19 cellular contexts compared by ENCODE assay signal in the genomic region with DNA sequence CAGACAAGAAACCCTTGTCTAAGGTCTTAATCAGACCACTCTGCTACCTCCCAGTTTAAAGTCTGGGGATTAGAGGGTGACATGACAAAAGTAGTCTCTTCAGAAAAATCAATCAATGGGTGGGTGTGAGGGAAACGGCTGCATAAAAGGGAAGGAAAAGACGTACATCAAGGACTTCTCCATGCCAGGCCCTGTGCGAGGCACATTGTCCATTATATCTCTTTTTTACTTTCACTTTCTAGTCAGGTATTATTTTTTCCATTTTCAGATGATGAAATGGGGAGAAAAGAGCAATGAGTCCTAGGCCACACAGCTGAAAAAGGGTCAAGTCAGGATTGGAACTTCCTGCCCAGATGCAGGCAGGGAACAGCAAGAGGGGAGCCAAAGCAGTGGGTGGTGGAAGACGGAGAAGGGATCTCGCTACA. TPM values are rescaled to one million over a fixed set of nuclear protein-coding genes. Genes with fewer than 3 reads are reported as not detected.
A peak's percentile ranks its signal among the peaks of the same experiment; 100 is the strongest.
DNase-seq lines count a peak whose midpoint lies in the region; ATAC-seq and TF ChIP-seq lines count a peak whose summit lies in the region.
"Had no signal": no experiment of that assay in that cellular context is flagged by ENCODE, and none has a peak within 500 bp of the region (broad histone marks: within the 10 kb centered on the region; RNA-seq: fewer than 3 reads in every experiment).

No MANE protein-coding gene starts in this region.

- no peaks in the 10 kb centered on the region for H3F3A ChIP-seq in smooth muscle cell (ENCODE audit: low read depth)

- peaks cover 17% of the 10 kb centered on the region for H3K4me1 Mint-ChIP-seq in activated naive CD8-positive, alpha-beta T cell (ENCODE audit: low read depth)

- H3K27ac ChIP-seq in DND-41 (ENCODE audit: low read length) (no peak overlapping the region; the same call in 1 of the 2 replicates), mesenchymal stem cell (ENCODE audit: low read length, poor library complexity, severe bottlenecking) (no peak overlapping the region), smooth muscle cell (ENCODE audit: low read depth) (no peak overlapping the region)
- H3K27ac ChIP-seq: epithelial cell of prostate, left lung, RWPE1, thoracic aorta, VCaP had no signal

- H3K4me1 ChIP-seq in DND-41 (ENCODE audit: insufficient read depth, low read length) (peaks cover 26% of the 10 kb centered on the region), mesenchymal stem cell (ENCODE audit: control insufficient read depth, insufficient read depth, low read depth, low read length) (peaks cover 2% of the 10 kb centered on the region), smooth muscle cell (ENCODE audit: low read depth) (no peaks in the 10 kb centered on the region)

- H4K20me1 ChIP-seq in DND-41 (ENCODE audit: insufficient read depth, low read length), result no peaks in the 10 kb centered on the region
- no peaks in the 10 kb centered on the region for H4K20me1 ChIP-seq in smooth muscle cell (ENCODE audit: low read depth)

- H3K79me2 ChIP-seq in DND-41 (ENCODE audit: insufficient read depth, low read length) (no peaks in the 10 kb centered on the region), smooth muscle cell (ENCODE audit: low read depth) (no peaks in the 10 kb centered on the region)

- H2BK12ac ChIP-seq in mesenchymal stem cell (ENCODE audit: low read length in 2 of 2), result no peak overlapping the region

- H4K91ac ChIP-seq in mesenchymal stem cell (ENCODE audit: low read length), result peak overlapping the region; percentile 73

- WGBS in mesenchymal stem cell, result 92% methylated on average over 3 of the region's 5 CpGs
- WGBS in smooth muscle cell (ENCODE audit: low lambda C conversion rate), result 89% methylated on average over 5 of the region's 5 CpGs

- no peak overlapping the region for H4K8ac ChIP-seq in mesenchymal stem cell (ENCODE audit: low read length)

- H3K9ac ChIP-seq in DND-41 (ENCODE audit: low read depth, low read length), result no peak overlapping the region
- peak overlapping the region; percentile 16 for H3K9ac ChIP-seq in mesenchymal stem cell (ENCODE audit: low read length)
- H3K9ac ChIP-seq in smooth muscle cell (ENCODE audit: low read depth), result no peak overlapping the region

- H3K18ac ChIP-seq in mesenchymal stem cell (ENCODE audit: low read depth in 1 of 2, low read length in 2 of 2), result no peak overlapping the region

- peak overlapping the region; percentile 29 for H3K27ac Mint-ChIP-seq in activated naive CD8-positive, alpha-beta T cell
- H3K27ac Mint-ChIP-seq: activated T-cell treated with anti-CD3 and anti-CD28 coated beads, Interleukin-2, amount 50 U/mL, for 24 hours had no signal

- peak overlapping the region; percentile 25; the same call in 1 of the 2 replicates for H2AFZ ChIP-seq in DND-41 (ENCODE audit: low read depth, low read length)
- H2AFZ ChIP-seq in mesenchymal stem cell (ENCODE audit: low read depth, low read length), result no peak overlapping the region
- no peak overlapping the region for H2AFZ ChIP-seq in smooth muscle cell (ENCODE audit: low read depth)

- no peak overlapping the region for H3K4ac ChIP-seq in mesenchymal stem cell (ENCODE audit: low read depth in 1 of 2, low read length in 2 of 2)

- no peaks in the 10 kb centered on the region for H3K27me3 Mint-ChIP-seq in activated naive CD8-positive, alpha-beta T cell
- H3K27me3 Mint-ChIP-seq: activated T-cell treated with anti-CD3 and anti-CD28 coated beads, Interleukin-2, amount 50 U/mL, for 24 hours had no signal

- no peaks in the 10 kb centered on the region for H3K36me3 Mint-ChIP-seq in activated naive CD8-positive, alpha-beta T cell
- H3K36me3 Mint-ChIP-seq: brain had no signal

- DNase-seq in DND-41, result no peak
- DNase-seq in NOMO-1 (lab: John Stamatoyannopoulos, UW; ENCODE audit: unreplicated experiment in 2 of 2), result peak; percentile 52
- no peak for DNase-seq in mesenchymal stem cell
- no peak for DNase-seq in smooth muscle cell (lab: John Stamatoyannopoulos, UW; ENCODE audit: unreplicated experiment)
- DNase-seq in globus pallidus (ENCODE audit: low spot score), result no peak
- no peak for DNase-seq in stimulated activated naive CD4-positive, alpha-beta T cell treated with Interleukin-2 at 50 U/mL for 16 hours (lab: John Stamatoyannopoulos, UW)
- DNase-seq: activated T-cell treated with anti-CD3 and anti-CD28 coated beads, Interleukin-2, amount 50 U/mL, for 24 hours; hippocampal formation; left lung; NCI-H1092 treated with DMSO at 0.1 percent for 48 hours; NCI-H446 had no signal

- no peak overlapping the region for H2BK5ac ChIP-seq in mesenchymal stem cell (ENCODE audit: low read depth, low read length, poor library complexity, severe bottlenecking)

- H3K36me3 ChIP-seq in DND-41 (ENCODE audit: insufficient read depth, low read length) (no peaks in the 10 kb centered on the region), mesenchymal stem cell (ENCODE audit: control insufficient read depth in 1 of 2, insufficient read depth in 2 of 2, low read depth in 1 of 2, low read length in 2 of 2) (no peaks in the 10 kb centered on the region), smooth muscle cell (ENCODE audit: low read depth) (no peaks in the 10 kb centered on the region)
- H3K36me3 ChIP-seq: left lung, thoracic aorta had no signal

- H3K9me3 ChIP-seq in DND-41 (ENCODE audit: insufficient read depth, low read length, severe bottlenecking) (no peaks in the 10 kb centered on the region), mesenchymal stem cell (ENCODE audit: control insufficient read depth, low read length) (no peaks in the 10 kb centered on the region), smooth muscle cell (replicated peaks; ENCODE audit: low read depth) (no peaks in the 10 kb centered on the region)
- H3K9me3 ChIP-seq: left lung, thoracic aorta had no signal

- no peak overlapping the region for H2BK15ac ChIP-seq in mesenchymal stem cell (ENCODE audit: low read depth, poor library complexity, severe bottlenecking)

- H3K4me2 ChIP-seq in DND-41 (ENCODE audit: insufficient read depth, low read length) (no peak overlapping the region), mesenchymal stem cell (ENCODE audit: low read length, poor library complexity, severe bottlenecking) (no peak overlapping the region), smooth muscle cell (no peak overlapping the region)

- H3K14ac ChIP-seq in mesenchymal stem cell (ENCODE audit: low read length in 2 of 2), result no peak overlapping the region

- no peak for ATAC-seq in DND-41 (ENCODE audit: insufficient read depth, low read depth)
- no peak for ATAC-seq in GM18868 (IDR thresholded peaks at IDR 0.05; ENCODE audit: unreplicated experiment)
- ATAC-seq: left lung had no signal

- H3K4me3 ChIP-seq in DND-41 (ENCODE audit: low read depth in 1 of 2, low read length in 2 of 2) (no peak overlapping the region), mesenchymal stem cell (ENCODE audit: insufficient read depth in 1 of 2, low read depth in 1 of 2, low read length in 2 of 2) (no peak overlapping the region), smooth muscle cell (no peak overlapping the region)
- H3K4me3 ChIP-seq: left lung, thoracic aorta had no signal

- TF ChIP-seq CTCF in DND-41 (IDR thresholded peaks at IDR 0.05; ENCODE audit: borderline replicate concordance, extremely low read depth, low read length, poor library complexity, severe bottlenecking) (no peak), smooth muscle cell (IDR thresholded peaks at IDR 0.05; ENCODE audit: borderline replicate concordance, insufficient read depth, poor library complexity, severe bottlenecking) (no peak)

- H3K23ac ChIP-seq in mesenchymal stem cell (ENCODE audit: low read length in 2 of 2), result no peak overlapping the region

- H3K79me1 ChIP-seq in mesenchymal stem cell (replicated peaks; ENCODE audit: low read length, poor library complexity, severe bottlenecking), result no peaks in the 10 kb centered on the region

- no peaks in the 10 kb centered on the region for H3K27me3 ChIP-seq in DND-41 (ENCODE audit: insufficient read depth, low read length, poor library complexity)
- peaks cover 0 to 10% of the 10 kb centered on the region in 2 experiments for H3K27me3 ChIP-seq in mesenchymal stem cell (ENCODE audit: control insufficient read depth in 1 of 2, insufficient read depth in 1 of 2, low read length in 2 of 2)
- H3K27me3 ChIP-seq in smooth muscle cell (ENCODE audit: low read depth), result no peaks in the 10 kb centered on the region
- H3K27me3 ChIP-seq: left lung had no signal

- no peak overlapping the region for H2BK120ac ChIP-seq in mesenchymal stem cell (ENCODE audit: low read depth, low read length)

- no peaks in the 10 kb centered on the region for H3K9me3 Mint-ChIP-seq in activated naive CD8-positive, alpha-beta T cell (ENCODE audit: low read depth)
- H3K9me3 Mint-ChIP-seq: activated T-cell treated with anti-CD3 and anti-CD28 coated beads, Interleukin-2, amount 50 U/mL, for 24 hours; neural crest cell had no signal

- no peak overlapping the region for H2AK5ac ChIP-seq in mesenchymal stem cell (ENCODE audit: low read length, severe bottlenecking)

- H3K4me3 Mint-ChIP-seq in activated naive CD8-positive, alpha-beta T cell, result no peak overlapping the region
- H3K4me3 Mint-ChIP-seq: activated T-cell treated with anti-CD3 and anti-CD28 coated beads, Interleukin-2, amount 50 U/mL, for 24 hours; brain; neural crest cell had no signal

RNA-seq across cellular contexts. Expression of gene CX3CR1, which starts 4.6 kb away (rescaled TPM):
- not detected for polyA plus RNA-seq in mesenchymal stem cell (2013, experiment 1 of 2)
- 0.01 TPM for polyA plus RNA-seq in mesenchymal stem cell (2013, experiment 2 of 2)
- 0.31 TPM in 1 of 2 replicates, not detected in the other for total RNA-seq in smooth muscle cell
- polyA plus RNA-seq in smooth muscle cell, result 0.70 TPM in 1 of 2 replicates, not detected in the other

RNA-seq across cellular contexts. Expression of gene CCR8, which starts 45.0 kb away (rescaled TPM):
- polyA plus RNA-seq in mesenchymal stem cell (2013, experiment 1 of 2), result not detected
- not detected for polyA plus RNA-seq in mesenchymal stem cell (2013, experiment 2 of 2)
- not detected in 2 replicates for total RNA-seq in smooth muscle cell
- not detected in 2 replicates for polyA plus RNA-seq in smooth muscle cell
- total RNA-seq: neural crest cell, thoracic aorta had no signal

Comparison
In these comparisons a context has a peak if more than half of its experiments do, and no peak if none do; other contexts are left out.
1. DNase-seq: peak in NOMO-1 (2 of 2); none in DND-41 (single experiment), mesenchymal stem cell (single experiment), smooth muscle cell (single experiment), globus pallidus (single experiment) and stimulated activated naive CD4-positive, alpha-beta T cell treated with Interleukin-2 at 50 U/mL for 16 hours (single experiment).